ENCODE assay signal across 24 cellular contexts in the genomic region with DNA sequence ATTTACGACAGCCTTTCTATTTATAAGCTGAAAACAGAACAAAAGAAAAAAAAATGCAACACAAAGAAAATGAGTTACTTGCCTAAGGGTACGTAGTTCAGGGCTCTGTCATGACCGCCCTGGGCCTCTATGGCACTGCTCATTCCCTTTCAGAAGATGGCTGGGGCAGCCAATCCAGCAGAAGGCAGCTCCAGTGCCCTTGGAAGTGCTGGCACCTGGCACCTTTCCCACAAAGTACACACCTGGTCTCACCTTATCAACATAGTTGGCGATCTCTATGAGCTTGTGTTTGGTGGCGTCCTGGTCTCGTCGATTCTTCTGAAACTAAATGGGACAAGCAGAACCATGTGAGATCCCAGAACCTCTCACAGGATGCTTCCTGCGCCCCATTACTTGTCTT. TPM values are rescaled to one million over a fixed set of nuclear protein-coding genes. Genes with fewer than 3 reads are reported as not detected.
A peak's percentile ranks its signal among the peaks of the same experiment; 100 is the strongest.
DNase-seq lines count a peak whose midpoint lies in the region; ATAC-seq and TF ChIP-seq lines count a peak whose summit lies in the region.
"Had no signal": no experiment of that assay in that cellular context is flagged by ENCODE, and none has a peak within 500 bp of the region (broad histone marks: within the 10 kb centered on the region; RNA-seq: fewer than 3 reads in every experiment).

No MANE protein-coding gene starts in this region.

- no peak for TF ChIP-seq EP300 in transverse colon (IDR thresholded peaks at IDR 0.05; ENCODE audit: low read depth)

- no peaks in the 10 kb centered on the region for H3K27me3 ChIP-seq in transverse colon
- no peaks in the 10 kb centered on the region for H3K27me3 ChIP-seq in GM23338 (ENCODE audit: insufficient read depth)
- H3K27me3 ChIP-seq in spleen (replicated peaks in 1 of 7) = no peaks in the 10 kb centered on the region

- in situ Hi-C loops in transverse colon (cut with MboI; ENCODE audit: low pct_ligation_motif_present in 1 of 4, low pct_unique_long_range_greater_than_20kb in 1 of 4, low sequenced_read_pairs in 3 of 4) = no loop called here

- H3K4me2 ChIP-seq in GM23338 = no peak overlapping the region
- H3K4me2 ChIP-seq: smooth muscle cell had no signal

- intact Hi-C loops in activated CD4-positive, alpha-beta memory T cell treated with anti-CD3 and anti-CD28 coated beads for 36 hours (cut with micrococcal nuclease) = no loop called here
- intact Hi-C loops in transverse colon (cut with DNase I; ENCODE audit: low total_unique reads) (loop anchor here (5.0 kb wide), 1 partner anchor 64 kb away; a partner anchor contains a TSS), spleen (cut with DNase I; ENCODE audit: low total_unique reads) (no loop called here)

- H3K9me3 ChIP-seq in transverse colon (no peaks in the 10 kb centered on the region), spleen (no peaks in the 10 kb centered on the region)

- no peak for TF ChIP-seq CTCF in chondrocyte (IDR thresholded peaks at IDR 0.05)
- TF ChIP-seq CTCF in nephron (IDR thresholded peaks at IDR 0.05; ENCODE audit: unreplicated experiment in 3 of 3) = no peak
- no peak for TF ChIP-seq CTCF in transverse colon (IDR thresholded peaks at IDR 0.05)
- no peak for TF ChIP-seq CTCF in GM23338 (conservative IDR thresholded peaks at IDR 0.05; ENCODE audit: low read depth in 2 of 2)
- no peak for TF ChIP-seq CTCF in spleen (IDR thresholded peaks at IDR 0.05 in 8 of 11, conservative IDR thresholded peaks at IDR 0.05 in 3 of 11)

- no peaks in the 10 kb centered on the region for H3K9me3 Mint-ChIP-seq in activated CD4-positive, alpha-beta memory T cell treated with anti-CD3 and anti-CD28 coated beads, Interleukin-2, amount 10 ng/mL, durations not matched to agents 7 days and 5 days
- H3K9me3 Mint-ChIP-seq in activated CD4-positive, alpha-beta memory T cell treated with anti-CD3 and anti-CD28 coated beads for 36 hours = no peaks in the 10 kb centered on the region
- H3K9me3 Mint-ChIP-seq in chondrocyte (ENCODE audit: low read depth) (no peaks in the 10 kb centered on the region), nephron (no peaks in the 10 kb centered on the region), GM23338 (no peaks in the 10 kb centered on the region)
- H3K9me3 Mint-ChIP-seq: activated naive CD8-positive, alpha-beta T cell treated with anti-CD3 and anti-CD28 coated beads for 36 hours; activated T-helper 2 cell treated with anti-CD3 and anti-CD28 coated beads, Interferon-gamma antibody, Interleukin-2, Interleukin-4, amounts not matched to agents 10 μg/mL and 5 μg/mL and 100 μg/mL, durations not matched to agents 14 hours and 24 hours and 36 hours; type B pancreatic cell had no signal

- no peaks in the 10 kb centered on the region for H3K79me2 ChIP-seq in GM23338 (replicated peaks; ENCODE audit: insufficient read depth)

- H3F3A ChIP-seq in GM23338 (replicated peaks; ENCODE audit: low read depth) = no peaks in the 10 kb centered on the region

- H3K36me3 ChIP-seq in transverse colon (no peaks in the 10 kb centered on the region), GM23338 (ENCODE audit: insufficient read depth) (peaks cover 9% of the 10 kb centered on the region; the same call in 1 of the 2 replicates), spleen (peaks cover 0 to 99% (median 24%) of the 10 kb centered on the region in 6 donors)

- CTCF ChIA-PET in activated CD4-positive, alpha-beta memory T cell treated with anti-CD3 and anti-CD28 coated beads, Interleukin-2, amount 10 ng/mL, durations not matched to agents 7 days and 5 days (lab: Charles Lee) = interaction anchor here (0.7 to 1.1 kb wide), 2 partner anchors 9 to 33 kb away, joined by 3 read pairs; no protein-coding TSS in a partner anchor
- CTCF ChIA-PET in activated CD4-positive, alpha-beta memory T cell treated with anti-CD3 and anti-CD28 coated beads for 36 hours (lab: Charles Lee) = no interaction called here

- ATAC-seq in GM21515 (IDR thresholded peaks at IDR 0.05; ENCODE audit: unreplicated experiment) = no peak
- ATAC-seq in GM23338 = no peak
- ATAC-seq: GM12878 had no signal

- H3K4me3 Mint-ChIP-seq in activated CD4-positive, alpha-beta memory T cell treated with anti-CD3 and anti-CD28 coated beads, Interleukin-2, amount 10 ng/mL, durations not matched to agents 7 days and 5 days = no peak overlapping the region
- H3K4me3 Mint-ChIP-seq in activated CD4-positive, alpha-beta memory T cell treated with anti-CD3 and anti-CD28 coated beads for 36 hours = no peak overlapping the region
- no peak overlapping the region for H3K4me3 Mint-ChIP-seq in chondrocyte (ENCODE audit: unreplicated experiment)
- H3K4me3 Mint-ChIP-seq in nephron = no peak overlapping the region
- H3K4me3 Mint-ChIP-seq in GM23338 = no peak overlapping the region
- H3K4me3 Mint-ChIP-seq: activated naive CD8-positive, alpha-beta T cell treated with anti-CD3 and anti-CD28 coated beads for 36 hours; type B pancreatic cell had no signal

- no peak for DNase-seq in activated CD4-positive, alpha-beta memory T cell treated with anti-CD3 and anti-CD28 coated beads, Interleukin-2, amount 10 ng/mL, durations not matched to agents 7 days and 5 days
- no peak for DNase-seq in activated CD4-positive, alpha-beta memory T cell treated with anti-CD3 and anti-CD28 coated beads for 36 hours
- DNase-seq in chondrocyte (ENCODE audit: low spot score) (no peak), transverse colon (peak; percentile 58), GM23338 (ENCODE audit: low spot score) (no peak), spleen (no peak)
- DNase-seq: activated CD4-positive, alpha-beta T cell treated with anti-CD3 and anti-CD28 coated beads for 48 hours; activated naive CD8-positive, alpha-beta T cell treated with anti-CD3 and anti-CD28 coated beads for 36 hours; DMS79 treated with DMSO at 0.1 percent for 48 hours; kidney glomerular epithelial cell; mesendoderm; NCI-H1417; NCI-H2081 treated with DMSO at 0.1 percent for 48 hours; SHP77 treated with DMSO at 0.1 percent for 48 hours; stimulated activated CD4-positive, alpha-beta T cell treated with anti-CD3 and anti-CD28 coated beads, Interleukin-2, amount 100 ng/mL, for 48 hours; stimulated activated naive CD4-positive, alpha-beta T cell treated with Interleukin-2 at 50 U/mL for 16 hours had no signal

- H3K4me1 Mint-ChIP-seq in activated CD4-positive, alpha-beta memory T cell treated with anti-CD3 and anti-CD28 coated beads, Interleukin-2, amount 10 ng/mL, durations not matched to agents 7 days and 5 days = peaks cover 62% of the 10 kb centered on the region
- peaks cover 43% of the 10 kb centered on the region for H3K4me1 Mint-ChIP-seq in activated CD4-positive, alpha-beta memory T cell treated with anti-CD3 and anti-CD28 coated beads for 36 hours (ENCODE audit: low read depth)
- H3K4me1 Mint-ChIP-seq in chondrocyte (ENCODE audit: low read depth) = peaks cover 64% of the 10 kb centered on the region
- peaks cover 75% of the 10 kb centered on the region for H3K4me1 Mint-ChIP-seq in nephron
- no peaks in the 10 kb centered on the region for H3K4me1 Mint-ChIP-seq in GM23338
- H3K4me1 Mint-ChIP-seq: activated naive CD8-positive, alpha-beta T cell treated with anti-CD3 and anti-CD28 coated beads for 36 hours had no signal

- H3K36me3 Mint-ChIP-seq in activated CD4-positive, alpha-beta memory T cell treated with anti-CD3 and anti-CD28 coated beads, Interleukin-2, amount 10 ng/mL, durations not matched to agents 7 days and 5 days (ENCODE audit: low read depth) = peaks cover 90% of the 10 kb centered on the region
- H3K36me3 Mint-ChIP-seq in activated CD4-positive, alpha-beta memory T cell treated with anti-CD3 and anti-CD28 coated beads for 36 hours = peaks cover 75% of the 10 kb centered on the region
- H3K36me3 Mint-ChIP-seq in chondrocyte (ENCODE audit: low read depth) (peaks cover 18% of the 10 kb centered on the region), nephron (ENCODE audit: low read depth) (peaks cover 24% of the 10 kb centered on the region), GM23338 (ENCODE audit: low read depth) (0 out of 3 replicates have a peak, but pooled peaks cover 3% of the 10 kb centered on the region)
- H3K36me3 Mint-ChIP-seq: activated naive CD8-positive, alpha-beta T cell treated with anti-CD3 and anti-CD28 coated beads for 36 hours had no signal

- H3K27ac ChIP-seq in transverse colon (peak overlapping the region in 3 of 4 donors; percentile 70 to 82 (median 79)), GM23338 (ENCODE audit: low read depth) (no peak overlapping the region), spleen (peak overlapping the region in 4 of 8 donors; percentile 75 to 86 (median 76))

- no peaks in the 10 kb centered on the region for H3K27me3 Mint-ChIP-seq in activated CD4-positive, alpha-beta memory T cell treated with anti-CD3 and anti-CD28 coated beads, Interleukin-2, amount 10 ng/mL, durations not matched to agents 7 days and 5 days
- no peaks in the 10 kb centered on the region for H3K27me3 Mint-ChIP-seq in activated CD4-positive, alpha-beta memory T cell treated with anti-CD3 and anti-CD28 coated beads for 36 hours
- H3K27me3 Mint-ChIP-seq in chondrocyte (ENCODE audit: low read depth) (no peaks in the 10 kb centered on the region), nephron (ENCODE audit: low read depth) (no peaks in the 10 kb centered on the region), GM23338 (ENCODE audit: insufficient read depth, low read depth, poor library complexity) (no peaks in the 10 kb centered on the region)
- H3K27me3 Mint-ChIP-seq: activated naive CD8-positive, alpha-beta T cell treated with anti-CD3 and anti-CD28 coated beads for 36 hours; progenitor cell of endocrine pancreas had no signal

- H4K20me1 ChIP-seq in GM23338 (replicated peaks; ENCODE audit: insufficient read depth) = no peaks in the 10 kb centered on the region

- 76 to 79% methylated on average over 4 to 8 of the region's 8 CpGs for WGBS in transverse colon (ENCODE audit: low coverage in 1 of 2), 2 donors
- WGBS in spleen, 5 donors = 93 to 98% (median 96%) methylated on average over 8 of the region's 8 CpGs

- H3K9me2 ChIP-seq in GM23338 (ENCODE audit: insufficient read depth) = peaks cover 8% of the 10 kb centered on the region; the same call in 1 of the 2 replicates

- peak overlapping the region; percentile 59 for H3K27ac Mint-ChIP-seq in activated CD4-positive, alpha-beta memory T cell treated with anti-CD3 and anti-CD28 coated beads, Interleukin-2, amount 10 ng/mL, durations not matched to agents 7 days and 5 days
- H3K27ac Mint-ChIP-seq in activated CD4-positive, alpha-beta memory T cell treated with anti-CD3 and anti-CD28 coated beads for 36 hours = no peak overlapping the region
- H3K27ac Mint-ChIP-seq in chondrocyte (ENCODE audit: unreplicated experiment) (peak overlapping the region; percentile 99), nephron (peak overlapping the region in 2 of 3 experiments; percentile 30 to 93), GM23338 (no peak overlapping the region)
- H3K27ac Mint-ChIP-seq: activated naive CD8-positive, alpha-beta T cell treated with anti-CD3 and anti-CD28 coated beads for 36 hours; progenitor cell of endocrine pancreas; type B pancreatic cell had no signal

- POLR2A ChIA-PET in activated CD4-positive, alpha-beta memory T cell treated with anti-CD3 and anti-CD28 coated beads, Interleukin-2, amount 10 ng/mL, durations not matched to agents 7 days and 5 days (lab: Charles Lee) = interaction anchor here (1.5 kb wide), 1 partner anchor 11 kb away, joined by 4 read pairs; no protein-coding TSS in a partner anchor
- POLR2A ChIA-PET in activated CD4-positive, alpha-beta memory T cell treated with anti-CD3 and anti-CD28 coated beads for 36 hours (lab: Charles Lee) = interaction anchor here (1.2 kb wide), 1 partner anchor 21 kb away, joined by 3 read pairs; no protein-coding TSS in a partner anchor

- H3K4me3 ChIP-seq in transverse colon = no peak overlapping the region
- no peak overlapping the region for H3K4me3 ChIP-seq in GM23338
- no peak overlapping the region for H3K4me3 ChIP-seq in spleen
- H3K4me3 ChIP-seq: GM12878, smooth muscle cell had no signal

- H3K4me1 ChIP-seq in transverse colon (peaks cover 4 to 42% (median 25%) of the 10 kb centered on the region in 4 donors), GM23338 (ENCODE audit: insufficient read depth) (no peaks in the 10 kb centered on the region), spleen (peaks cover 12 to 85% (median 33%) of the 10 kb centered on the region in 6 donors)

- H2AFZ ChIP-seq in GM23338 = no peak overlapping the region

- TF ChIP-seq POLR2A in transverse colon (IDR thresholded peaks at IDR 0.05) (no peak), spleen (IDR thresholded peaks at IDR 0.05) (no peak)

RNA-seq across cellular contexts. Expression of a gene that starts 53.2 kb away (rescaled TPM):
- under 1 TPM; 0.05 to 0.10 TPM for total RNA-seq in activated CD4-positive, alpha-beta memory T cell treated with anti-CD3 and anti-CD28 coated beads, Interleukin-2, amount 10 ng/mL, durations not matched to agents 7 days and 5 days
- total RNA-seq in activated CD4-positive, alpha-beta memory T cell treated with anti-CD3 and anti-CD28 coated beads for 36 hours = 1 to 10 TPM; 2.5 to 2.9 TPM
- 0.41 to 0.87 TPM (median 0.60 TPM) in 3 replicates for total RNA-seq in chondrocyte
- total RNA-seq in transverse colon = under 1 TPM in 2 of 4 donors, not detected in 2; 0.48 to 0.82 TPM
- 0.21 and 0.27 TPM in 2 replicates for total RNA-seq in GM23338 (2014; rRNA removed; shearing (Covaris generic))
- polyA plus RNA-seq in GM23338 (2016; fragmentation: Nextera tagmentation; extraction: Ambion mirVana) = 0.10 TPM in 1 of 2 replicates, not detected in the other
- under 1 TPM in 6 of 7 donors, not detected in 1; 0.34 to 0.73 (median 0.47) TPM for total RNA-seq in spleen
- polyA plus RNA-seq in spleen = under 1 TPM; 0.19 to 0.49 (median 0.39) TPM
- total RNA-seq: progenitor cell of endocrine pancreas had no signal
- polyA plus RNA-seq: neural cell had no signal

Comparison
In these comparisons a context has a peak if more than half of its experiments do, and no peak if none do; other contexts are left out.
1. H3K27ac Mint-ChIP-seq: peak in activated CD4-positive, alpha-beta memory T cell treated with anti-CD3 and anti-CD28 coated beads, Interleukin-2, amount 10 ng/mL, durations not matched to agents 7 days and 5 days (single experiment), chondrocyte (single experiment) and nephron (2 of 3); none in activated CD4-positive, alpha-beta memory T cell treated with anti-CD3 and anti-CD28 coated beads for 36 hours (single experiment) and GM23338 (single experiment).